In genomic region chr7:152486968-152487367, GRCh38 we compare ENCODE assay signal across 26 cellular contexts.
"Had no signal": no experiment of that assay in that cellular context is flagged by ENCODE, and none has a peak within 500 bp of the region (broad histone marks: within the 10 kb centered on the region; RNA-seq: fewer than 3 reads in every experiment).

No MANE protein-coding gene starts in this region.

- H3K27ac ChIP-seq: stomach, suprapubic skin, testis, thoracic aorta, thyroid gland, tibial artery, tibial nerve, transverse colon, upper lobe of left lung, upper lobe of right lung, uterus, vagina had no signal

- FAIRE-seq: urothelium cell line had no signal

- H3K4me1 ChIP-seq: stomach, suprapubic skin, testis, thyroid gland, tibial artery, tibial nerve, transverse colon, upper lobe of left lung, upper lobe of right lung, uterus, vagina had no signal

- H3K36me3 ChIP-seq: stomach, suprapubic skin, thoracic aorta, thyroid gland, tibial artery, tibial nerve, transverse colon, upper lobe of left lung, upper lobe of right lung, uterus, vagina had no signal

- H3K4me3 ChIP-seq: stomach, suprapubic skin, testis, thoracic aorta, thyroid gland, tibial artery, tibial nerve, transverse colon, upper lobe of left lung, upper lobe of right lung, uterus, vagina had no signal

- DNase-seq: stimulated activated CD4-positive, alpha-beta T cell treated with anti-CD3 and anti-CD28 coated beads, Interleukin-4, amount 100 ng/mL, for 1 hour; stimulated activated CD4-positive, alpha-beta T cell treated with anti-CD3 and anti-CD28 coated beads, Interleukin-4, amount 100 ng/mL, for 24 hours; stimulated activated CD4-positive, alpha-beta T cell treated with anti-CD3 and anti-CD28 coated beads, Interleukin-4, amount 100 ng/mL, for 4 hours; stimulated activated CD8-positive, alpha-beta memory T cell treated with anti-CD3 and anti-CD28 coated beads, Interleukin-4, amount 100 ng/mL, for 48 hours; stimulated activated naive B cell treated with anti-CD40 and anti-IgM and Interleukin-4, amounts not matched to agents 10 μg/mL and 1 μg/mL and 100 μg/mL, for 72 hours; stimulated activated naive CD4-positive, alpha-beta T cell; stimulated activated naive CD4-positive, alpha-beta T cell treated with Interleukin-2 at 50 U/mL for 16 hours; stimulated activated naive CD8-positive, alpha-beta T cell treated with anti-CD3 and anti-CD28 coated beads, Interleukin-15, amount 100 ng/mL, for 72 hours; stimulated activated naive CD8-positive, alpha-beta T cell treated with anti-CD3 and anti-CD28 coated beads, Interleukin-15, Interleukin-2, amounts not matched to agents 100 U/mL and 50 U/mL, for 24 hours; stomach; substantia nigra; testis; thyroid gland; tibial artery; transverse colon; trophoblast cell; upper lobe of left lung; upper lobe of right lung; uterus had no signal

- H3K9me3 ChIP-seq: stomach, suprapubic skin, testis, thoracic aorta, thyroid gland, tibial artery, tibial nerve, transverse colon, upper lobe of left lung, upper lobe of right lung, uterus, vagina had no signal

- H3K27me3 ChIP-seq: stomach, suprapubic skin, testis, thyroid gland, tibial nerve, transverse colon, upper lobe of left lung, upper lobe of right lung, uterus, vagina had no signal

- ATAC-seq: stimulated activated effector memory CD8-positive, alpha-beta T cell treated with anti-CD3 and anti-CD28 coated beads, Interleukin-12 subunit alpha, Interleukin-12 subunit beta, amount 100 ng/mL, for 72 hours; stimulated activated memory B cell treated with anti-CD40 and anti-IgM and Interleukin-4, amounts not matched to agents 10 μg/mL and 1 μg/mL and 100 μg/mL, for 72 hours; stimulated activated naive B cell treated with anti-CD40 and anti-IgM and Interleukin-4, amounts not matched to agents 10 μg/mL and 1 μg/mL and 100 μg/mL, for 72 hours; stimulated activated naive CD8-positive, alpha-beta T cell treated with anti-CD3 and anti-CD28 coated beads, Interleukin-15, amount 100 ng/mL, for 72 hours; stimulated activated naive CD8-positive, alpha-beta T cell treated with anti-CD3 and anti-CD28 coated beads, Interleukin-15, Interleukin-2, amounts not matched to agents 100 U/mL and 50 U/mL, for 24 hours; upper lobe of right lung had no signal
